32 cellular contexts compared by ENCODE assay signal in the genomic region with DNA sequence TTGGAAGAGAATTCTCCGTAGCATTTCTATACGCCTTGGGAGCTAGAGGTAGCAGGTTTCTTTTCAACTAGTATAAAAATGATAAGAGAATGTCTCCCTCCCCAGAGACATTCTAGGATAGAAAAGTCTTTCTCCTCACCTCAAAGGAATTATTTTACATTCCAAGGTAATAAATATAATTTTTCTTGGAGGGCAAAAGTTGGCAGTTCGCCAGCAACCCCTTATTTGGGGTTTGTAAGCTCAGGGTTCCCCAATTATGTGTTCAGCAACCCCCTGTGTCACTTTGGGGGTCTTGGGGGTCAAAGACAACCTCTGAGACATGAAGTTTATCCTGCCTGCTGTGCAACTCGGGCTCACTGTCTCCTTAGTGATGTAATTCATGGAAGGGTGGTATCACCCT. TPM values are rescaled to one million over a fixed set of nuclear protein-coding genes. Genes with fewer than 3 reads are reported as not detected.
"Had no signal": no experiment of that assay in that cellular context is flagged by ENCODE, and none has a peak within 500 bp of the region (broad histone marks: within the 10 kb centered on the region; RNA-seq: fewer than 3 reads in every experiment).

No MANE protein-coding gene starts in this region.

- H3K4me1 ChIP-seq: adrenal gland, body of pancreas, breast epithelium had no signal

- H3K36me3 ChIP-seq: adrenal gland, brain microvascular endothelial cell, breast epithelium had no signal

- ATAC-seq: activated CD8-positive, alpha-beta T cell treated with anti-CD3 and anti-CD28 coated beads for 36 hours; activated naive CD4-positive, alpha-beta T cell treated with anti-CD3 and anti-CD28 coated beads, Interleukin-2, amount 50 U/mL, for 72 hours; activated T-cell treated with anti-CD3 and anti-CD28 coated beads, Interleukin-2, amount 50 U/mL, for 4 hours; activated T-cell treated with anti-CD3 and anti-CD28 coated beads, Interleukin-2, amount 50 U/mL, for 72 hours; activated T-helper 17 cell treated with anti-CD3 and anti-CD28 coated beads, Interleukin-2, amount 50 U/mL, for 72 hours; body of pancreas had no signal

- H3K4me1 Mint-ChIP-seq: activated B cell treated with CpG ODN at 0.5 μM for 24 hours had no signal

- DNase-seq: activated B cell treated with CpG ODN at 0.5 μM for 24 hours; activated CD4-positive, alpha-beta memory T cell treated with anti-CD3 and anti-CD28 coated beads for 36 hours; activated CD4-positive, alpha-beta T cell treated with anti-CD3 and anti-CD28 coated beads for 4 hours; activated CD4-positive, alpha-beta T cell treated with anti-CD3 and anti-CD28 coated beads, Interleukin-2, amount 10 ng/mL, durations not matched to agents 24 days and 14 days; activated CD4-positive, alpha-beta T cell treated with anti-CD3 and anti-CD28 coated beads, Interleukin-2, amount 50 U/mL, for 1 hour; activated CD4-positive, alpha-beta T cell treated with anti-CD3 and anti-CD28 coated beads, Interleukin-2, amount 50 U/mL, for 4 hours; activated CD4-positive, CD25-positive, alpha-beta regulatory T cell treated with anti-CD3 and anti-CD28 coated beads, Interleukin-2, amount 50 U/mL, for 72 hours; activated CD8-positive, alpha-beta memory T cell treated with anti-CD3 and anti-CD28 coated beads, Interleukin-2, amount 50 U/mL, for 4 hours; activated CD8-positive, alpha-beta T cell treated with anti-CD3 and anti-CD28 coated beads for 36 hours; activated effector memory CD4-positive, alpha-beta T cell treated with anti-CD3 and anti-CD28 coated beads, Interleukin-2, amount 50 U/mL, for 16 hours; activated gamma-delta T cell treated with Interleukin-2 at 50 U/mL for 16 hours; activated naive CD4-positive, alpha-beta T cell; activated naive CD4-positive, alpha-beta T cell treated with anti-CD3 and anti-CD28 coated beads for 36 hours; activated naive CD4-positive, alpha-beta T cell treated with anti-CD3 and anti-CD28 coated beads, Interleukin-2, amount 50 U/mL, for 16 hours; activated naive CD8-positive, alpha-beta T cell treated with anti-CD3 and anti-CD28 coated beads for 36 hours; activated T-cell treated with anti-CD3 and anti-CD28 coated beads for 4 hours; activated T-cell treated with anti-CD3 and anti-CD28 coated beads, Interleukin-2, amount 50 U/mL, for 1 hour; activated T-cell treated with anti-CD3 and anti-CD28 coated beads, Interleukin-2, amount 50 U/mL, for 4 hours; activated T-cell treated with anti-CD3 and anti-CD28 coated beads, Interleukin-2, amount 50 U/mL, for 72 hours; adrenal gland; amniotic stem cell; body of pancreas; brain microvascular endothelial cell; central memory CD4-positive, alpha-beta T cell; T-helper 2 cell; T-helper 9 cell had no signal

- H3K27me3 Mint-ChIP-seq: activated B cell treated with CpG ODN at 0.5 μM for 24 hours; activated CD4-positive, alpha-beta memory T cell treated with anti-CD3 and anti-CD28 coated beads for 36 hours; activated CD4-positive, alpha-beta T cell treated with anti-CD3 and anti-CD28 coated beads, Interleukin-2, amount 10 ng/mL, durations not matched to agents 24 days and 14 days; activated CD8-positive, alpha-beta T cell treated with anti-CD3 and anti-CD28 coated beads for 36 hours; activated naive CD8-positive, alpha-beta T cell treated with anti-CD3 and anti-CD28 coated beads for 36 hours; activated T-helper 17 cell treated with anti-CD3 and anti-CD28 coated beads, Interleukin-2, amount 50 U/mL, for 72 hours had no signal

- H3K4me3 ChIP-seq: adrenal gland, body of pancreas, breast epithelium had no signal

- H3K9me3 ChIP-seq: adrenal gland, body of pancreas, breast epithelium had no signal

- H3K4me3 Mint-ChIP-seq: activated B cell treated with CpG ODN at 0.5 μM for 24 hours; activated CD4-positive, alpha-beta memory T cell treated with anti-CD3 and anti-CD28 coated beads for 36 hours; activated CD4-positive, alpha-beta T cell treated with anti-CD3 and anti-CD28 coated beads, Interleukin-2, amount 10 ng/mL, durations not matched to agents 24 days and 14 days; activated CD8-positive, alpha-beta T cell treated with anti-CD3 and anti-CD28 coated beads for 36 hours; activated naive CD4-positive, alpha-beta T cell treated with anti-CD3 and anti-CD28 coated beads for 36 hours; activated naive CD8-positive, alpha-beta T cell treated with anti-CD3 and anti-CD28 coated beads for 36 hours; activated T-cell treated with anti-CD3 and anti-CD28 coated beads, Interleukin-2, amount 50 U/mL, for 4 hours; activated T-cell treated with anti-CD3 and anti-CD28 coated beads, Interleukin-2, amount 50 U/mL, for 72 hours; activated T-helper 1 cell treated with anti-CD3 and anti-CD28 coated beads, Interleukin-12 subunit alpha, Interleukin-12 subunit beta, Interleukin-2, Interleukin-4 antibody, amounts not matched to agents 30 ng/mL and 10 ng/mL and 1 ng/mL, durations not matched to agents 14 hours and 24 hours and 36 hours; activated T-helper 17 cell treated with anti-CD3 and anti-CD28 coated beads, Interleukin-2, amount 50 U/mL, for 72 hours; T-helper 2 cell treated with Interferon-gamma antibody and Interleukin-4, amounts not matched to agents 5 μg/mL and 100 μg/mL, for 36 hours had no signal

- H3K27me3 ChIP-seq: adrenal gland, body of pancreas, brain microvascular endothelial cell, breast epithelium had no signal

- H3K27ac Mint-ChIP-seq: activated B cell treated with CpG ODN at 0.5 μM for 24 hours; activated CD4-positive, alpha-beta memory T cell treated with anti-CD3 and anti-CD28 coated beads for 36 hours; activated CD4-positive, alpha-beta T cell treated with anti-CD3 and anti-CD28 coated beads, Interleukin-2, amount 10 ng/mL, durations not matched to agents 24 days and 14 days; activated CD8-positive, alpha-beta T cell treated with anti-CD3 and anti-CD28 coated beads for 36 hours; activated naive CD4-positive, alpha-beta T cell treated with anti-CD3 and anti-CD28 coated beads for 36 hours; activated naive CD4-positive, alpha-beta T cell treated with anti-CD3 and anti-CD28 coated beads, Interleukin-2, amount 50 U/mL, for 72 hours; activated naive CD8-positive, alpha-beta T cell treated with anti-CD3 and anti-CD28 coated beads for 36 hours; activated T-cell treated with anti-CD3 and anti-CD28 coated beads, Interleukin-2, amount 50 U/mL, for 72 hours; activated T-helper 1 cell treated with anti-CD3 and anti-CD28 coated beads, Interleukin-12 subunit alpha, Interleukin-12 subunit beta, Interleukin-2, Interleukin-4 antibody, amounts not matched to agents 30 ng/mL and 10 ng/mL and 1 ng/mL, durations not matched to agents 14 hours and 24 hours and 36 hours; activated T-helper 17 cell treated with anti-CD3 and anti-CD28 coated beads, Interleukin-2, amount 50 U/mL, for 72 hours; T-helper 2 cell treated with Interferon-gamma antibody and Interleukin-4, amounts not matched to agents 5 μg/mL and 100 μg/mL, for 36 hours had no signal

- H3K27ac ChIP-seq: adrenal gland, body of pancreas, brain microvascular endothelial cell, breast epithelium, VCaP had no signal

- H3K9me3 Mint-ChIP-seq: activated B cell treated with CpG ODN at 0.5 μM for 24 hours; activated naive CD4-positive, alpha-beta T cell treated with anti-CD3 and anti-CD28 coated beads for 36 hours; activated T-helper 1 cell treated with anti-CD3 and anti-CD28 coated beads, Interleukin-12 subunit alpha, Interleukin-12 subunit beta, Interleukin-2, Interleukin-4 antibody, amounts not matched to agents 30 ng/mL and 10 ng/mL and 1 ng/mL, durations not matched to agents 14 hours and 24 hours and 36 hours; activated T-helper 17 cell treated with anti-CD3 and anti-CD28 coated beads, Interleukin-2, amount 50 U/mL, for 72 hours; T-helper 2 cell treated with Interferon-gamma antibody and Interleukin-4, amounts not matched to agents 5 μg/mL and 100 μg/mL, for 36 hours had no signal

RNA-seq across cellular contexts. Expression of gene THEMIS, which starts 58.3 kb away (rescaled TPM):
- total RNA-seq: activated B cell treated with CpG ODN at 0.5 μM for 24 hours had no signal
